Comparison of ENCODE assay signal across 12 cellular contexts in the genomic region with DNA sequence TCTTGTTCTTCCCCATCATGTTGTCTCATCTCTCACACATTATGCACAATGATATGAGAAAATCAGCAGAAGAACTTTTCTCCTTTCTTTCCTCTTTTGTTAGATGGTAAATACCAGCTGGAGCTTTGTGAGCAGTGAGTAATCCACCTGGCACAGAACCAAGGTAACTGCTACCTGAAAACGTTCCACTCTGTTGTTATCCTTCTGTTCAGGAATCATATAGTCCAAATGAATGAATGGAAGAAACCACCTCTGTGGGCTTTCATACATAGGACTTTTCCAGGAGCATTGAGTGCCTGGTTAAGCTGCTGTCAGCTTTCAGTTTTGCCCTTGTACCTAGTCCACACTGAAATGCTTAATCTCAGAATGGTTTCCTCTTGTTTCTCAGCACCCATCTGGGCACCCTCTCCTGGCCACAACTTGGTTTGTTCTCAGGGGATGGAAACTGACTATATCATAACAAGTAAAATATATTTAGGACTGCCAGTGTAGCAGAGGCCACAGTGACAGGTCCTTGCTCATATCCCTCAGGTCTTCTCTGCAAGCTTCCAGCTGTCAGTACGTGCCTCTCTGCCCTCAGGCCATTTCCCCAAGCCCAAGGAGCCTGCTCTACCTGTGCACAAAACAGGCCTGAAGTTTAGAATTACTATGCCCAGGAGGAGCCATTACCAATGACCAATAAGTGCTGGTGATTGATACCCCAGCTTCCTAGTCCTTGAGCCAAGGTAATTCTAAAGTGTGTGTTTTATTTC. TPM values are rescaled to one million over a fixed set of nuclear protein-coding genes. Genes with fewer than 3 reads are reported as not detected.
DNase-seq lines count a peak whose midpoint lies in the region; ATAC-seq and TF ChIP-seq lines count a peak whose summit lies in the region.
"Had no signal": no experiment of that assay in that cellular context is flagged by ENCODE, and none has a peak within 500 bp of the region (broad histone marks: within the 10 kb centered on the region; RNA-seq: fewer than 3 reads in every experiment).

No MANE protein-coding gene starts in this region.

- H3F3A ChIP-seq in PC-3 (ENCODE audit: low read length, unreplicated experiment) = peaks cover 6% of the 10 kb centered on the region

- no peak for TF ChIP-seq CTCF in PC-3 (conservative IDR thresholded peaks at IDR 0.05; ENCODE audit: low read depth, low read length)
- no peak for TF ChIP-seq CTCF in fibroblast of pulmonary artery (IDR thresholded peaks at IDR 0.05; ENCODE audit: low read length, missing control alignments)

- peak overlapping the region; percentile 42 for H3K27ac ChIP-seq in PC-3 (ENCODE audit: low read length)
- H3K27ac ChIP-seq: 22Rv1, gastroesophageal sphincter, thoracic aorta had no signal

- DNase-seq in DMS 273 (lab: John Stamatoyannopoulos, UW; ENCODE audit: unreplicated experiment) (peak; percentile 30), DMS 273 treated with DMSO at 0.1 percent for 48 hours (lab: John Stamatoyannopoulos, UW) (no peak), PC-3 (peak; percentile 95), fibroblast of pulmonary artery (ENCODE audit: low read depth) (peak; percentile 36), superior temporal gyrus (ENCODE audit: extremely low spot score) (peak; percentile 49), C1 segment of cervical spinal cord (lab: John Stamatoyannopoulos, UW) (no peak)
- no peak for DNase-seq in stimulated activated CD4-positive, alpha-beta T cell treated with anti-CD3 and anti-CD28 coated beads, Interleukin-4, amount 100 ng/mL, for 24 hours
- DNase-seq: NCI-H510A had no signal

- H3K36me3 ChIP-seq in PC-3 (ENCODE audit: low read depth, low read length) = no peaks in the 10 kb centered on the region
- H3K36me3 ChIP-seq: gastroesophageal sphincter, thoracic aorta had no signal

- CTCF ChIA-PET in PC-3 (lab: Charles Lee) = no interaction called here

- intact Hi-C loops in PC-3 (cut with micrococcal nuclease) = loop anchor here (1.0 kb wide), 2 partner anchors 16 to 27 kb away; no protein-coding TSS in a partner anchor

- H3K4me3 ChIP-seq in PC-3 (ENCODE audit: low read length) (no peak overlapping the region), fibroblast of pulmonary artery (replicated peaks; ENCODE audit: low read depth, low read length) (no peak overlapping the region)
- H3K4me3 ChIP-seq: gastroesophageal sphincter, thoracic aorta had no signal

- H3K9ac ChIP-seq in PC-3 (ENCODE audit: low read length) = no peak overlapping the region

- H3K27me3 ChIP-seq in PC-3 (ENCODE audit: low read length) = no peaks in the 10 kb centered on the region
- H3K27me3 ChIP-seq: gastroesophageal sphincter had no signal

- POLR2A ChIA-PET in PC-3 (lab: Charles Lee; ENCODE audit: unreplicated experiment) = interaction anchor here (0.5 to 0.7 kb wide), 2 partner anchors 62 to 208 kb away, joined by 3 to 14 read pairs; no protein-coding TSS in a partner anchor

- no peak overlapping the region for H2AFZ ChIP-seq in PC-3 (ENCODE audit: low read length)

- no peaks in the 10 kb centered on the region for H3K79me2 ChIP-seq in PC-3 (ENCODE audit: low read length)

- BruUV-seq in PC-3 (replicated peaks; lab: Mats Ljungman, UMichigan) = no TSS peak

- no peaks in the 10 kb centered on the region for H3K9me3 ChIP-seq in PC-3 (ENCODE audit: low read length)
- H3K9me3 ChIP-seq: gastroesophageal sphincter, thoracic aorta had no signal

- H3K9me2 ChIP-seq in PC-3 (replicated peaks; ENCODE audit: low read length) = no peaks in the 10 kb centered on the region

- no peaks in the 10 kb centered on the region for H4K20me1 ChIP-seq in PC-3 (ENCODE audit: low read length)

- peak; percentile 71 for ATAC-seq in PC-3
- no peak for ATAC-seq in GM19452 (IDR thresholded peaks at IDR 0.05; ENCODE audit: unreplicated experiment)
- ATAC-seq: gastroesophageal sphincter had no signal

- H3K4me1 ChIP-seq in PC-3 (ENCODE audit: insufficient read depth, low read length) = peaks cover 36% of the 10 kb centered on the region

- peak overlapping the region; percentile 61 for H3K4me2 ChIP-seq in PC-3 (ENCODE audit: low read length)

RNA-seq across cellular contexts. Expression of gene SLC4A7, which starts 23.5 kb away (rescaled TPM):
- 56.0 and 59.7 TPM in 2 replicates for total RNA-seq in PC-3 (2014; rRNA removed)

Comparison
In these comparisons a context has a peak if more than half of its experiments do, and no peak if none do; other contexts are left out.
1. DNase-seq: peak in DMS 273 (single experiment), PC-3 (single experiment), fibroblast of pulmonary artery (single experiment) and superior temporal gyrus (single experiment); none in DMS 273 treated with DMSO at 0.1 percent for 48 hours (single experiment), stimulated activated CD4-positive, alpha-beta T cell treated with anti-CD3 and anti-CD28 coated beads, Interleukin-4, amount 100 ng/mL, for 24 hours (single experiment) and C1 segment of cervical spinal cord (0 of 14).